ENCODE assay signal across 15 cellular contexts in the genomic region with DNA sequence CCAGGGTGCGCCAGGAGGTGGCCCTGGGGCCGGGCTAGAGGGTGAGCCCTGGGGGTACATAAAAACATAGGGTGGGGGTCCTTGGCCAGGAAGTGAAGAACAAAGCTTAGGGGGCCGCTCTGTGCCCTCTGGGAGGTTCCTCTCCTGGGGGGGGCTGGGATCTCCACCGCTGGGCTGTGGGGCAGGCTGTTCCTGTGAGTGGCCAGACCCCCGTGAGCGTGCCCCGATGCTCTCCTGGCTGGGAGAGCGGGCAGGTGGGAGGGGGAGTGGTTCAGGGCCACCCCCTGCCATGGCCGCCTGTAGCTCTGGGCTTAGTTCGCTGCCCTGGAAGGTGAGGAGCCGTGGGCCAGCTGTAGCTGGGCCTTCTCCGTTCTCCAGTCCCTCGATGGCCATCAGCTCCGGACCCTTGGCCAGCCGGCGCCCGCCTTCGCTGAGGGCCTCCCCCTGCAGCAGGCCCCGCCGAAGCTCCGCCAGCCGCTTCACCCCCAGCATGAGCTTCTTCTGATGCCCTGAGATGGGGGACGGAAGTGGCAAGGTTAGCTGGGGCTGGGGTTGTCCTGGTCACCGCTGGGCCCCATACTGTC.
"Had no signal": no experiment of that assay in that cellular context is flagged by ENCODE, and none has a peak within 500 bp of the region (broad histone marks: within the 10 kb centered on the region; RNA-seq: fewer than 3 reads in every experiment).

No MANE protein-coding gene starts in this region.

- H3K79me2 ChIP-seq: hepatocyte, parathyroid adenoma had no signal

- H3K36me3 ChIP-seq: transverse colon, uterus had no signal

- H3K9ac ChIP-seq: parathyroid adenoma had no signal

- H3K27me3 ChIP-seq: hepatocyte, spleen, transverse colon, uterus had no signal

- H3K4me1 ChIP-seq: uterus had no signal

- H3K27ac ChIP-seq: hepatocyte, parathyroid adenoma had no signal

- H3K9me3 ChIP-seq: spleen, transverse colon, uterus had no signal

- H2AFZ ChIP-seq: hepatocyte, parathyroid adenoma had no signal

- H3K4me2 ChIP-seq: hepatocyte had no signal

- H3K4me3 ChIP-seq: hepatocyte, spleen, transverse colon, uterus had no signal

- DNase-seq: activated CD4-positive, alpha-beta memory T cell treated with anti-CD3 and anti-CD28 coated beads for 36 hours; activated CD4-positive, alpha-beta T cell treated with anti-CD3 and anti-CD28 coated beads for 4 hours; activated CD8-positive, alpha-beta memory T cell treated with anti-CD3 and anti-CD28 coated beads, Interleukin-2, amount 10 ng/mL, durations not matched to agents 7 days and 5 days; activated naive CD4-positive, alpha-beta T cell; activated naive CD8-positive, alpha-beta T cell treated with anti-CD3 and anti-CD28 coated beads for 36 hours; amniotic stem cell; cerebellar nuclear complex; effector memory CD4-positive, alpha-beta T cell; foreskin fibroblast; stimulated activated CD4-positive, alpha-beta T cell treated with anti-CD3 and anti-CD28 coated beads, Interleukin-4, amount 100 ng/mL, for 4 hours; transverse colon; uterus had no signal
